Comparison of ENCODE assay signal across 1 cellular context in genomic region chrX:153934473-153935325, GRCh38.
TF ChIP-seq lines count a peak whose summit lies in the region.

TSS of gene NAA10 (minus strand) at chrX:153935037. CDS start at chrX:153934904, 133 bp downstream.

TF ChIP-seq in H1, 55 proteins besides CTCF, POLR2A, EP300 and RAD21 (continued from another document):
- TF ChIP-seq ATF2 (IDR thresholded peaks at IDR 0.05; ENCODE audit: low read length) (no peak), MAX (IDR thresholded peaks at IDR 0.05) (no peak), GABPA (IDR thresholded peaks at IDR 0.05; ENCODE audit: borderline replicate concordance, insufficient read depth, low read length) (peak; percentile 74; the same call in 1 of the 2 replicates), TAF1 (IDR thresholded peaks at IDR 0.05; ENCODE audit: low read depth, low read length) (no peak), USF2 (IDR thresholded peaks at IDR 0.05; ENCODE audit: low read length) (no peak), ASH2L (IDR thresholded peaks at IDR 0.05; ENCODE audit: low read length) (no peak), SIX5 (IDR thresholded peaks at IDR 0.05; ENCODE audit: low read depth, low read length) (no peak), CHD7 (IDR thresholded peaks at IDR 0.05; ENCODE audit: insufficient replicate concordance, low read length) (no peak)
